ENCODE assay signal across 2 cellular contexts in genomic region chr9:109411069-109411761, GRCh38.
TF ChIP-seq lines count a peak whose summit lies in the region.

No MANE protein-coding gene starts in this region.

TF ChIP-seq in SK-N-SH, 30 proteins besides CTCF, POLR2A, EP300 and RAD21 (continued from another document):
- TF ChIP-seq JUND (IDR thresholded peaks at IDR 0.05), result no peak

TF ChIP-seq in SK-N-SH treated with all-trans-retinoic acid at 6 μM for 48 hours, 23 proteins besides CTCF, POLR2A, EP300 and RAD21 (continued from another document):
- TF ChIP-seq, protein P1, sequence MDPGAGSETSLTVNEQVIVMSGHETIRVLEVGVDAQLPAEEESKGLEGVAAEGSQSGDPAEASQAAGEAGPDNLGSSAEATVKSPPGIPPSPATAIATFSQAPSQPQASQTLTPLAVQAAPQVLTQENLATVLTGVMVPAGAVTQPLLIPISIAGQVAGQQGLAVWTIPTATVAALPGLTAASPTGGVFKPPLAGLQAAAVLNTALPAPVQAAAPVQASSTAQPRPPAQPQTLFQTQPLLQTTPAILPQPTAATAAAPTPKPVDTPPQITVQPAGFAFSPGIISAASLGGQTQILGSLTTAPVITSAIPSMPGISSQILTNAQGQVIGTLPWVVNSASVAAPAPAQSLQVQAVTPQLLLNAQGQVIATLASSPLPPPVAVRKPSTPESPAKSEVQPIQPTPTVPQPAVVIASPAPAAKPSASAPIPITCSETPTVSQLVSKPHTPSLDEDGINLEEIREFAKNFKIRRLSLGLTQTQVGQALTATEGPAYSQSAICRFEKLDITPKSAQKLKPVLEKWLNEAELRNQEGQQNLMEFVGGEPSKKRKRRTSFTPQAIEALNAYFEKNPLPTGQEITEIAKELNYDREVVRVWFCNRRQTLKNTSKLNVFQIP (CRISPR knock-in tag; IDR thresholded peaks at IDR 0.05; ENCODE audit: borderline replicate concordance, low read depth), result no peak
- no peak for TF ChIP-seq RARB (CRISPR knock-in tag; IDR thresholded peaks at IDR 0.05)
- no peak for TF ChIP-seq ZFP3 (CRISPR knock-in tag; IDR thresholded peaks at IDR 0.05)
- no peak for TF ChIP-seq ZC3H10 (CRISPR knock-in tag; IDR thresholded peaks at IDR 0.05)
